ENCODE assay signal across 3 cellular contexts in genomic region chr9:68396411-68396810, GRCh38. TPM values are rescaled to one million over a fixed set of nuclear protein-coding genes. Genes with fewer than 3 reads are reported as not detected.
"Had no signal": no experiment of that assay in that cellular context is flagged by ENCODE, and none has a peak within 500 bp of the region (broad histone marks: within the 10 kb centered on the region; RNA-seq: fewer than 3 reads in every experiment).

No MANE protein-coding gene starts in this region.

RNA-seq across cellular contexts. Expression of gene PGM5, which starts 40.0 kb away (rescaled TPM):
- total RNA-seq: naive thymus-derived CD8-positive, alpha-beta T cell; natural killer cell treated with Interleukin-12 subunit alpha and Interleukin-12 subunit beta and Interleukin-15 and Interleukin-18, amount 100 ng/mL, for 72 hours; osteocyte had no signal
- polyA plus RNA-seq: naive thymus-derived CD8-positive, alpha-beta T cell had no signal
